In genomic region chr14:67393689-67394088, GRCh38 we compare ENCODE assay signal across 26 cellular contexts. TPM values are rescaled to one million over a fixed set of nuclear protein-coding genes. Genes with fewer than 3 reads are reported as not detected.
"Had no signal": no experiment of that assay in that cellular context is flagged by ENCODE, and none has a peak within 500 bp of the region (broad histone marks: within the 10 kb centered on the region; RNA-seq: fewer than 3 reads in every experiment).

No MANE protein-coding gene starts in this region.

- H3K9me3 Mint-ChIP-seq: dendritic cell treated with granulocyte-macrophage colony-stimulating factor and Interleukin-4, amounts not matched to agents 40 ng/mL and 50 ng/mL, for 4 days; endodermal cell; nephron progenitor cell; T-helper 2 cell treated with Interferon-gamma antibody and Interleukin-4, amounts not matched to agents 5 μg/mL and 100 μg/mL, for 36 hours had no signal

- H3K27ac Mint-ChIP-seq: activated CD4-positive, alpha-beta T cell treated with anti-CD3 and anti-CD28 coated beads for 36 hours; dendritic cell treated with granulocyte-macrophage colony-stimulating factor and Interleukin-4, amounts not matched to agents 40 ng/mL and 50 ng/mL, for 4 days; endodermal cell; nephron progenitor cell; T-helper 2 cell treated with Interferon-gamma antibody and Interleukin-4, amounts not matched to agents 5 μg/mL and 100 μg/mL, for 36 hours had no signal

- H3K27me3 ChIP-seq: esophagus squamous epithelium, ovary, sigmoid colon, transverse colon had no signal

- H3K4me2 ChIP-seq: smooth muscle cell had no signal

- H3K4me3 Mint-ChIP-seq: activated CD4-positive, alpha-beta T cell treated with anti-CD3 and anti-CD28 coated beads for 36 hours; dendritic cell treated with granulocyte-macrophage colony-stimulating factor and Interleukin-4, amounts not matched to agents 40 ng/mL and 50 ng/mL, for 4 days; endodermal cell; nephron progenitor cell; T-helper 2 cell treated with Interferon-gamma antibody and Interleukin-4, amounts not matched to agents 5 μg/mL and 100 μg/mL, for 36 hours had no signal

- H3K9me3 ChIP-seq: esophagus squamous epithelium, left ventricle myocardium inferior, mucosa of descending colon, neutrophil, ovary, psoas muscle, sigmoid colon, transverse colon had no signal

- DNase-seq: activated CD4-positive, alpha-beta T cell treated with anti-CD3 and anti-CD28 coated beads for 36 hours; activated CD4-positive, CD25-positive, alpha-beta regulatory T cell; activated gamma-delta T cell; activated naive CD4-positive, alpha-beta T cell treated with anti-CD3 and anti-CD28 coated beads, Interleukin-2, amount 50 U/mL, for 16 hours; amygdala; caudate nucleus; endodermal cell; esophagus squamous epithelium; glutamatergic neuron; left ventricle myocardium inferior; mucosa of descending colon; nephron progenitor cell; ovary; psoas muscle; sigmoid colon; stimulated activated CD4-positive, alpha-beta T cell treated with anti-CD3 and anti-CD28 coated beads, Interleukin-1b, Interleukin-23, amount 100 ng/mL, for 48 hours; stimulated activated naive CD4-positive, alpha-beta T cell treated with Interleukin-2 at 50 U/mL for 16 hours; T-helper 1 cell; transverse colon had no signal

- ATAC-seq: activated CD4-positive, alpha-beta T cell treated with anti-CD3 and anti-CD28 coated beads for 36 hours; mucosa of descending colon; psoas muscle had no signal

- H3K4me1 ChIP-seq: esophagus squamous epithelium, left ventricle myocardium inferior, psoas muscle, sigmoid colon, transverse colon had no signal

- H3K36me3 ChIP-seq: left ventricle myocardium inferior, neutrophil, ovary, sigmoid colon, transverse colon had no signal

- H3K27me3 Mint-ChIP-seq: activated CD4-positive, alpha-beta T cell treated with anti-CD3 and anti-CD28 coated beads for 36 hours had no signal

- H3K4me3 ChIP-seq: esophagus squamous epithelium, left ventricle myocardium inferior, lung, mucosa of descending colon, ovary, psoas muscle, sigmoid colon, smooth muscle cell, transverse colon had no signal

- H3K27ac ChIP-seq: esophagus squamous epithelium, left ventricle myocardium inferior, neutrophil, ovary, psoas muscle, sigmoid colon, transverse colon had no signal

RNA-seq across cellular contexts. Expression of gene PLEK2, which starts 18.3 kb away (rescaled TPM):
- total RNA-seq: left ventricle myocardium inferior, myocyte, temporal lobe had no signal
